Comparison of ENCODE assay signal across 15 cellular contexts in the genomic region with DNA sequence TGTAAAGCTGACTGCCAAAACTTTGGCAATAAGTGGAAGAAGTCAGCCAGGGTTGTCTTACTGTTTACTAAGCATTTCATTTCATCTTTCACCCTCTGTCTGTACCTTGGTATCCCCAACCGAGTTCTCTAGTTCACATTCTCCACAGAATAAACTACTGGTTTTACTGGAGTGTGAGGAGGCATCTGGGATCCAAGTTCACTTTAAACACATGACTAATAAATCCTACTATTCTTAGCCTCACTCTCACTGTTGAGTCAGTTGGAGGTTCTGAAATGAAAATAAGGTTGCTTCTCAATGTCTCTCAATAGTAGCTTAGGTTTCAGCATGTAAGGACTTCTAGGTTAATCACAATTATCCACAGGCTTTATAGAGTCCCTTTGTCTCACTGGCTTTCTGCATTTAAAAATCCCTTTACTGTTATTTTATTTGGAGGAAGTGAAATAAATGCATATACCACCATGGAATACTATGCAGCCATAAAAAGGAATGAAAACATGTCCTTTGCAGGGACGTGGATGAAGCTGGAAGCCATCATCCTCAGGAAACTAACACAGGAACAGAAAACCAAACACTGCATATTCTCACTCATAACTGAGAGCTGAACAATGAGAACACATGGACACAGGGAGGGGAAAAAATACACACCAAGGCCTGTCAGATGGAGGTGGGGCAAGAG.
DNase-seq lines count a peak whose midpoint lies in the region; FAIRE-seq and TF ChIP-seq lines count a peak whose summit lies in the region.
"Had no signal": no experiment of that assay in that cellular context is flagged by ENCODE, and none has a peak within 500 bp of the region (broad histone marks: within the 10 kb centered on the region; RNA-seq: fewer than 3 reads in every experiment).

No MANE protein-coding gene starts in this region.

- no peak for DNase-seq in H54 (ENCODE audit: insufficient read length, low spot score)
- peak; percentile 32 for DNase-seq in astrocyte (ENCODE audit: low read depth)
- DNase-seq in foreskin fibroblast, result peak; percentile 61 to 74
- no peak for DNase-seq in T-helper 9 cell
- no peak for DNase-seq in MG63
- DNase-seq in nucleus accumbens (lab: John Stamatoyannopoulos, UW), result no peak
- DNase-seq: CD8-positive, alpha-beta memory T cell; foreskin melanocyte; NCI-H1930; NCI-H526; stimulated activated CD4-positive, alpha-beta T cell treated with anti-CD3 and anti-CD28 coated beads, Interleukin-2, amount 100 ng/mL, for 48 hours; thyroid gland had no signal

- H3K27me3 ChIP-seq in astrocyte (ENCODE audit: insufficient read depth, low read length), result no peaks in the 10 kb centered on the region
- no peaks in the 10 kb centered on the region for H3K27me3 ChIP-seq in subcutaneous abdominal adipose tissue (ENCODE audit: control insufficient read depth in 5 of 5, insufficient read depth in 4 of 5, low read length in 5 of 5)
- H3K27me3 ChIP-seq in MG63, result no peaks in the 10 kb centered on the region
- H3K27me3 ChIP-seq: thyroid gland had no signal

- no peaks in the 10 kb centered on the region for H3K9me3 Mint-ChIP-seq in astrocyte (ENCODE audit: unreplicated experiment)

- no peaks in the 10 kb centered on the region for H4K20me1 ChIP-seq in astrocyte (ENCODE audit: insufficient read depth, low read length)

- H3K36me3 ChIP-seq in astrocyte (ENCODE audit: insufficient read depth, low read length) (no peaks in the 10 kb centered on the region), subcutaneous abdominal adipose tissue (ENCODE audit: control insufficient read depth in 5 of 5, insufficient read depth in 5 of 5, low read length in 5 of 5) (peaks cover 0 to 3% (median 0%) of the 10 kb centered on the region in 5 donors), MG63 (peaks cover 4% of the 10 kb centered on the region; the same call in 1 of the 2 replicates)
- H3K36me3 ChIP-seq: thyroid gland had no signal

- no peaks in the 10 kb centered on the region for H3K27me3 Mint-ChIP-seq in astrocyte (ENCODE audit: low read depth, unreplicated experiment)

- H3K4me1 ChIP-seq in astrocyte (ENCODE audit: insufficient read depth, low read length) (peaks cover 23% of the 10 kb centered on the region), subcutaneous abdominal adipose tissue (ENCODE audit: control insufficient read depth in 5 of 5, insufficient read depth in 5 of 5, low read length in 5 of 5) (peaks cover 0 to 38% (median 28%) of the 10 kb centered on the region in 5 donors)

- no peak overlapping the region for H2AFZ ChIP-seq in astrocyte (ENCODE audit: low read depth, low read length)

- H3K27ac ChIP-seq in astrocyte (ENCODE audit: low read depth, low read length) (peak overlapping the region; percentile 33), subcutaneous abdominal adipose tissue (ENCODE audit: low read depth, low read length) (peak overlapping the region; percentile 0)
- H3K27ac ChIP-seq: thyroid gland, VCaP had no signal

- no peak overlapping the region for H3K27ac Mint-ChIP-seq in astrocyte (ENCODE audit: unreplicated experiment)
- H3K27ac Mint-ChIP-seq: CD8-positive, alpha-beta memory T cell had no signal

- H3K79me2 ChIP-seq in astrocyte (ENCODE audit: insufficient read depth, low read length), result peaks cover 87% of the 10 kb centered on the region

- no peak overlapping the region for H3K4me3 ChIP-seq in astrocyte (ENCODE audit: insufficient read depth, low read depth, low read length)
- H3K4me3 ChIP-seq in foreskin fibroblast (ENCODE audit: low read depth in 1 of 2, low read length in 2 of 2), result no peak overlapping the region
- H3K4me3 ChIP-seq in subcutaneous abdominal adipose tissue (ENCODE audit: low read depth in 1 of 5, low read length in 5 of 5), result no peak overlapping the region
- H3K4me3 ChIP-seq in MG63, result no peak overlapping the region
- H3K4me3 ChIP-seq: lung, thyroid gland had no signal

- FAIRE-seq in H54 (lab: Jason Lieb, UNC) (peak; percentile 65), astrocyte (lab: Jason Lieb, UNC) (peak; percentile 71)

- H3K4me2 ChIP-seq in astrocyte (ENCODE audit: low read length), result peak overlapping the region; percentile 35

- H3K4me1 Mint-ChIP-seq in astrocyte (ENCODE audit: low read depth, unreplicated experiment), result peaks cover 29% of the 10 kb centered on the region
- H3K4me1 Mint-ChIP-seq: CD8-positive, alpha-beta memory T cell had no signal

- TF ChIP-seq POLR2A in H54 (IDR thresholded peaks at IDR 0.05; ENCODE audit: low read depth, low read length), result no peak

- no peak overlapping the region for H3K4me3 Mint-ChIP-seq in astrocyte (ENCODE audit: unreplicated experiment)
- H3K4me3 Mint-ChIP-seq: CD8-positive, alpha-beta memory T cell had no signal

- H3K9me3 ChIP-seq in astrocyte (ENCODE audit: insufficient read depth, low read depth, low read length) (no peaks in the 10 kb centered on the region), subcutaneous abdominal adipose tissue (ENCODE audit: control insufficient read depth in 5 of 5, low read length in 5 of 5) (no peaks in the 10 kb centered on the region), MG63 (no peaks in the 10 kb centered on the region)
- H3K9me3 ChIP-seq: thyroid gland had no signal

- peaks cover 2% of the 10 kb centered on the region for H3K36me3 Mint-ChIP-seq in astrocyte (ENCODE audit: low read depth, unreplicated experiment)
- H3K36me3 Mint-ChIP-seq: CD8-positive, alpha-beta memory T cell had no signal

- no peak overlapping the region for H3K9ac ChIP-seq in astrocyte (ENCODE audit: low read length)
- no peak overlapping the region for H3K9ac ChIP-seq in subcutaneous abdominal adipose tissue (ENCODE audit: low read length in 5 of 5)

- TF ChIP-seq CTCF in astrocyte (IDR thresholded peaks at IDR 0.05; ENCODE audit: insufficient read depth, low read depth, low read length), result no peak
- TF ChIP-seq CTCF in foreskin fibroblast (IDR thresholded peaks at IDR 0.05; ENCODE audit: low read depth, low read length), result no peak

Comparison
In these comparisons a context has a peak if more than half of its experiments do, and no peak if none do; other contexts are left out.
1. DNase-seq: peak in astrocyte (single experiment) and foreskin fibroblast (2 of 2); none in H54 (single experiment), T-helper 9 cell (single experiment), MG63 (single experiment) and nucleus accumbens (0 of 56).